ENCODE assay signal across 1 cellular context in genomic region chrX:41730101-41730500, GRCh38.
TF ChIP-seq lines count a peak whose summit lies in the region.

No MANE protein-coding gene starts in this region.

TF ChIP-seq in HepG2, 621 proteins besides CTCF, POLR2A, EP300 and RAD21:
- TF ChIP-seq CC2D1A (CRISPR knock-in tag; IDR thresholded peaks at IDR 0.05) (no peak), CREBL2 (CRISPR knock-in tag; IDR thresholded peaks at IDR 0.05; ENCODE audit: borderline replicate concordance) (no peak), SP5 (CRISPR knock-in tag; IDR thresholded peaks at IDR 0.05; ENCODE audit: borderline replicate concordance, low read depth) (no peak), PRDM10 (CRISPR knock-in tag; IDR thresholded peaks at IDR 0.05; ENCODE audit: low read depth) (no peak), ZNF530 (CRISPR knock-in tag; IDR thresholded peaks at IDR 0.05; ENCODE audit: low read depth) (no peak), POLR2AphosphoS2 (IDR thresholded peaks at IDR 0.05; ENCODE audit: low read depth, low read length) (no peak), AHDC1 (CRISPR knock-in tag; IDR thresholded peaks at IDR 0.05; ENCODE audit: borderline replicate concordance) (no peak), CBX5 (CRISPR knock-in tag; IDR thresholded peaks at IDR 0.05; ENCODE audit: borderline replicate concordance) (no peak), BHLHE40 (IDR thresholded peaks at IDR 0.05; ENCODE audit: low read length) (no peak), FOSL2 (CRISPR knock-in tag; IDR thresholded peaks at IDR 0.05) (no peak), EZH2 (conservative IDR thresholded peaks at IDR 0.05; ENCODE audit: low read depth, low read length) (no peak), CHCHD3 (CRISPR knock-in tag; IDR thresholded peaks at IDR 0.05) (no peak), GRHL1 (CRISPR knock-in tag; conservative IDR thresholded peaks at IDR 0.05) (no peak), ZNF562 (CRISPR knock-in tag; IDR thresholded peaks at IDR 0.05; ENCODE audit: borderline replicate concordance) (no peak), SMAD1 (CRISPR knock-in tag; IDR thresholded peaks at IDR 0.05; ENCODE audit: borderline replicate concordance, low read depth) (no peak)
